In genomic region chr17:74744714-74745547, GRCh38 we compare ENCODE assay signal across 8 cellular contexts. TPM values are rescaled to one million over a fixed set of nuclear protein-coding genes. Genes with fewer than 3 reads are reported as not detected.
DNase-seq lines count a peak whose midpoint lies in the region; ATAC-seq and TF ChIP-seq lines count a peak whose summit lies in the region.

No MANE protein-coding gene starts in this region.

- peak; percentile 88 for DNase-seq in CD1c-positive myeloid dendritic cell (ENCODE audit: extremely low spot score)
- DNase-seq in HPDE6-E6E7 (ENCODE audit: extremely low spot score), result peak; percentile 69
- peak; percentile 57 to 91 for DNase-seq in PC-9
- peak; percentile 75 to 79 for DNase-seq in activated T-helper 1 cell treated with anti-CD3 and anti-CD28 coated beads, Interleukin-2, amount 50 U/mL, for 16 hours (ENCODE audit: low read depth in 1 of 2, low spot score in 1 of 2)
- peak; percentile 70 for DNase-seq in fibroblast of pulmonary artery (ENCODE audit: low read depth)
- peak; percentile 90 for DNase-seq in nephron progenitor cell
- DNase-seq in stimulated activated naive CD8-positive, alpha-beta T cell treated with anti-CD3 and anti-CD28 coated beads, Interleukin-15, Interleukin-2, amounts not matched to agents 100 U/mL and 50 U/mL, for 24 hours, result peak; percentile 90

- H3K27me3 Mint-ChIP-seq in nephron progenitor cell (ENCODE audit: low read depth, poor library complexity), result peaks cover 12% of the 10 kb centered on the region

- H4K20me1 ChIP-seq in PC-9 (ENCODE audit: insufficient read depth), result no peaks in the 10 kb centered on the region

- no peak overlapping the region for H3K27ac ChIP-seq in PC-9

- H3F3A ChIP-seq in PC-9 (ENCODE audit: insufficient read depth, low read depth), result peaks cover 9% of the 10 kb centered on the region; the same call in 1 of the 2 replicates

- no peaks in the 10 kb centered on the region for H3K9me2 ChIP-seq in PC-9 (ENCODE audit: insufficient read depth)

- H3K27ac Mint-ChIP-seq in nephron progenitor cell, result no peak overlapping the region

- H3K4me3 ChIP-seq in PC-9, result no peak overlapping the region
- H3K4me3 ChIP-seq in fibroblast of pulmonary artery (replicated peaks; ENCODE audit: low read depth, low read length), result no peak overlapping the region

- H3K4me1 Mint-ChIP-seq in nephron progenitor cell, result peaks cover 67% of the 10 kb centered on the region

- POLR2A ChIA-PET in PC-9 (lab: Charles Lee; ENCODE audit: unreplicated experiment), result interaction anchor here (0.7 kb wide), 1 partner anchor 98 kb away, joined by 5 read pairs; no protein-coding TSS in a partner anchor

- ATAC-seq in stimulated activated naive CD8-positive, alpha-beta T cell treated with anti-CD3 and anti-CD28 coated beads, Interleukin-15, Interleukin-2, amounts not matched to agents 100 U/mL and 50 U/mL, for 24 hours, result peak; percentile 8
- ATAC-seq in HG02938 (IDR thresholded peaks at IDR 0.05; ENCODE audit: unreplicated experiment), result no peak

- no peaks in the 10 kb centered on the region for H3K27me3 ChIP-seq in PC-9 (ENCODE audit: insufficient read depth, low read depth)

- peaks cover 14% of the 10 kb centered on the region for H3K79me2 ChIP-seq in PC-9 (ENCODE audit: low read depth)

- BruUV-seq in PC-9 (replicated peaks; lab: Mats Ljungman, UMichigan), result no TSS peak

- H3K4me3 Mint-ChIP-seq in nephron progenitor cell, result peak overlapping the region; percentile 62

- peak; percentile 99 for TF ChIP-seq CTCF in PC-9 (conservative IDR thresholded peaks at IDR 0.05)
- peak; percentile 100 for TF ChIP-seq CTCF in fibroblast of pulmonary artery (IDR thresholded peaks at IDR 0.05; ENCODE audit: low read length, missing control alignments)
- TF ChIP-seq CTCF in nephron progenitor cell (IDR thresholded peaks at IDR 0.05), result peak; percentile 100

- H3K36me3 ChIP-seq in PC-9 (ENCODE audit: low read depth), result no peaks in the 10 kb centered on the region

- CTCF ChIA-PET in PC-9 (lab: Charles Lee), result interaction anchor here (0.6 to 1.9 kb wide), 14 partner anchors 15 to 216 kb away, joined by 3 to 12 read pairs (median 4); partner anchors contain the start of genes FDXR and NAT9

- H3K9me3 Mint-ChIP-seq in nephron progenitor cell, result no peaks in the 10 kb centered on the region

- H2AFZ ChIP-seq in PC-9, result no peak overlapping the region

- no peaks in the 10 kb centered on the region for H3K36me3 Mint-ChIP-seq in nephron progenitor cell (ENCODE audit: low read depth)

- intact Hi-C loops in PC-9 (cut with micrococcal nuclease; ENCODE audit: unreplicated experiment), result loop anchor here (1.0 to 5.0 kb wide), 5 partner anchors 25 to 215 kb away; no protein-coding TSS in a partner anchor

- no peaks in the 10 kb centered on the region for H3K9me3 ChIP-seq in PC-9 (ENCODE audit: insufficient read depth, low read depth)

- H3K4me1 ChIP-seq in PC-9 (replicated peaks; ENCODE audit: insufficient read depth), result peaks cover 31% of the 10 kb centered on the region

- no peak overlapping the region for H3K4me2 ChIP-seq in PC-9

RNA-seq across cellular contexts. Expression of gene NHERF1, which starts 3.5 kb away (rescaled TPM):
- 83.6 and 105 TPM in 2 replicates for total RNA-seq in PC-9 (2021)

RNA-seq across cellular contexts. Expression of gene RAB37, which starts 7.9 kb away (rescaled TPM):
- total RNA-seq in PC-9 (2021), result not detected in 2 replicates

RNA-seq across cellular contexts. Expression of gene NAT9, which starts 31.2 kb away (rescaled TPM):
- total RNA-seq in PC-9 (2021), result 31.5 and 37.6 TPM in 2 replicates

RNA-seq across cellular contexts. Expression of gene CD300LF, which starts 32.2 kb away (rescaled TPM):
- total RNA-seq in PC-9 (2021), result not detected in 2 replicates
